8 cellular contexts compared by ENCODE assay signal in the genomic region with DNA sequence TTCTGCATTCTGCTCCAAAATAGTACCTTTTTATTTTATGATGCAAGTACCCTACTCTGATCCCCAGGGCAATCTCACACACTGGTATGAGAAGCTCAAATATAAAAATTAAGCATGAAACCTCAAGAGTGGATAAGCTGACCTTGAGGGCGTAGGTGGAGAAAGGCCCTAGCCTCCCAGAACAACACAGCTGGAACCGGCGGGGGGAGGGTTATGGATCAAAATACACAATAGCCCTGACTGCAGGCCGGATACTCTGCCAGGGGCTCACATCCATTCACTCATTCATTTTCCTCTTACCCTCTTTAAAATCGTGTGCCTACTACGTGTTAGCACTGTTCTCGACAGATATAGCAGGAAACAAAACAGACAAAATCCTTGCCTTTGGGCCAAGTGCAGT. TPM values are rescaled to one million over a fixed set of nuclear protein-coding genes. Genes with fewer than 3 reads are reported as not detected.
DNase-seq lines count a peak whose midpoint lies in the region; ATAC-seq and TF ChIP-seq lines count a peak whose summit lies in the region.

No MANE protein-coding gene starts in this region.

- no peak for TF ChIP-seq CTCF in heart right ventricle (IDR thresholded peaks at IDR 0.05)
- TF ChIP-seq CTCF in smooth muscle cell (IDR thresholded peaks at IDR 0.05; ENCODE audit: borderline replicate concordance, insufficient read depth, poor library complexity, severe bottlenecking), result no peak
- TF ChIP-seq CTCF in natural killer cell (IDR thresholded peaks at IDR 0.05), result no peak

- H2AFZ ChIP-seq in smooth muscle cell (ENCODE audit: low read depth), result no peak overlapping the region

- DNase-seq in HCEC 1CT (peak; percentile 26), heart right ventricle (peak in 1 of 2 donors; percentile 77), smooth muscle cell (lab: John Stamatoyannopoulos, UW; ENCODE audit: unreplicated experiment) (no peak), kidney glomerular epithelial cell (lab: John Stamatoyannopoulos, UW) (no peak), natural killer cell (no peak)
- DNase-seq in activated CD4-positive, alpha-beta memory T cell treated with anti-CD3 and anti-CD28 coated beads, Interleukin-2, amount 10 ng/mL, durations not matched to agents 7 days and 5 days, result no peak
- no peak for DNase-seq in stimulated activated naive CD4-positive, alpha-beta T cell treated with Interleukin-2 at 50 U/mL for 16 hours (lab: John Stamatoyannopoulos, UW)
- no peak for DNase-seq in T-helper 2 cell treated with Interferon-gamma antibody and Interleukin-4, amounts not matched to agents 5 μg/mL and 100 μg/mL, for 36 hours (ENCODE audit: low spot score)

- H3K27ac ChIP-seq in heart right ventricle (peak overlapping the region in 9 of 10 donors; percentile 17 to 92 (median 87)), smooth muscle cell (ENCODE audit: low read depth) (peak overlapping the region; percentile 94)

- H3K27me3 ChIP-seq in heart right ventricle, result no peaks in the 10 kb centered on the region
- H3K27me3 ChIP-seq in smooth muscle cell (ENCODE audit: low read depth), result no peaks in the 10 kb centered on the region

- H3K4me3 Mint-ChIP-seq in activated CD4-positive, alpha-beta memory T cell treated with anti-CD3 and anti-CD28 coated beads, Interleukin-2, amount 10 ng/mL, durations not matched to agents 7 days and 5 days, result no peak overlapping the region
- H3K4me3 Mint-ChIP-seq in T-helper 2 cell treated with Interferon-gamma antibody and Interleukin-4, amounts not matched to agents 5 μg/mL and 100 μg/mL, for 36 hours, result no peak overlapping the region
- no peak overlapping the region for H3K4me3 Mint-ChIP-seq in natural killer cell

- H3K9me3 ChIP-seq in heart right ventricle (no peaks in the 10 kb centered on the region), smooth muscle cell (replicated peaks; ENCODE audit: low read depth) (no peaks in the 10 kb centered on the region)

- H3K4me2 ChIP-seq in smooth muscle cell, result peak overlapping the region; percentile 67

- peaks cover 63 to 100% (median 91%) of the 10 kb centered on the region in 9 donors for H3K4me1 ChIP-seq in heart right ventricle
- peaks cover 93% of the 10 kb centered on the region for H3K4me1 ChIP-seq in smooth muscle cell (ENCODE audit: low read depth)

- H3K27me3 Mint-ChIP-seq in activated CD4-positive, alpha-beta memory T cell treated with anti-CD3 and anti-CD28 coated beads, Interleukin-2, amount 10 ng/mL, durations not matched to agents 7 days and 5 days, result no peaks in the 10 kb centered on the region
- no peaks in the 10 kb centered on the region for H3K27me3 Mint-ChIP-seq in T-helper 2 cell treated with Interferon-gamma antibody and Interleukin-4, amounts not matched to agents 5 μg/mL and 100 μg/mL, for 36 hours (ENCODE audit: low read depth)
- no peaks in the 10 kb centered on the region for H3K27me3 Mint-ChIP-seq in natural killer cell (ENCODE audit: low read depth in 2 of 2)

- H3K4me1 Mint-ChIP-seq in activated CD4-positive, alpha-beta memory T cell treated with anti-CD3 and anti-CD28 coated beads, Interleukin-2, amount 10 ng/mL, durations not matched to agents 7 days and 5 days, result peaks cover 58% of the 10 kb centered on the region
- H3K4me1 Mint-ChIP-seq in T-helper 2 cell treated with Interferon-gamma antibody and Interleukin-4, amounts not matched to agents 5 μg/mL and 100 μg/mL, for 36 hours (ENCODE audit: low read depth), result peaks cover 33% of the 10 kb centered on the region
- peaks cover 35 to 73% of the 10 kb centered on the region in 2 donors for H3K4me1 Mint-ChIP-seq in natural killer cell

- WGBS in heart right ventricle, 2 donors, result 21 to 46% methylated on average over 7 of the region's 7 CpGs
- 29% methylated on average over 7 of the region's 7 CpGs for WGBS in smooth muscle cell (ENCODE audit: low lambda C conversion rate)

- CTCF ChIA-PET in activated CD4-positive, alpha-beta memory T cell treated with anti-CD3 and anti-CD28 coated beads, Interleukin-2, amount 10 ng/mL, durations not matched to agents 7 days and 5 days (lab: Charles Lee), result interaction anchor here (1.2 to 4.7 kb wide), 4 partner anchors 12 to 68 kb away, joined by 3 to 24 read pairs (median 8); no protein-coding TSS in a partner anchor

- H3K4me3 ChIP-seq in heart right ventricle, result no peak overlapping the region
- no peak overlapping the region for H3K4me3 ChIP-seq in smooth muscle cell

- H3K36me3 Mint-ChIP-seq in activated CD4-positive, alpha-beta memory T cell treated with anti-CD3 and anti-CD28 coated beads, Interleukin-2, amount 10 ng/mL, durations not matched to agents 7 days and 5 days (ENCODE audit: low read depth), result peaks cover 8% of the 10 kb centered on the region
- peaks cover 1% of the 10 kb centered on the region for H3K36me3 Mint-ChIP-seq in T-helper 2 cell treated with Interferon-gamma antibody and Interleukin-4, amounts not matched to agents 5 μg/mL and 100 μg/mL, for 36 hours (ENCODE audit: low read depth)
- no peaks in the 10 kb centered on the region for H3K36me3 Mint-ChIP-seq in natural killer cell

- peaks cover 71% of the 10 kb centered on the region for H3F3A ChIP-seq in smooth muscle cell (ENCODE audit: low read depth)

- H3K9me3 Mint-ChIP-seq in activated CD4-positive, alpha-beta memory T cell treated with anti-CD3 and anti-CD28 coated beads, Interleukin-2, amount 10 ng/mL, durations not matched to agents 7 days and 5 days, result no peaks in the 10 kb centered on the region
- H3K9me3 Mint-ChIP-seq in T-helper 2 cell treated with Interferon-gamma antibody and Interleukin-4, amounts not matched to agents 5 μg/mL and 100 μg/mL, for 36 hours, result no peaks in the 10 kb centered on the region
- no peaks in the 10 kb centered on the region for H3K9me3 Mint-ChIP-seq in natural killer cell

- no peak overlapping the region for H3K9ac ChIP-seq in smooth muscle cell (ENCODE audit: low read depth)

- H3K36me3 ChIP-seq in heart right ventricle (no peaks in the 10 kb centered on the region), smooth muscle cell (ENCODE audit: low read depth) (no peaks in the 10 kb centered on the region)

- peak overlapping the region; percentile 40 for H3K27ac Mint-ChIP-seq in activated CD4-positive, alpha-beta memory T cell treated with anti-CD3 and anti-CD28 coated beads, Interleukin-2, amount 10 ng/mL, durations not matched to agents 7 days and 5 days
- no peak overlapping the region for H3K27ac Mint-ChIP-seq in T-helper 2 cell treated with Interferon-gamma antibody and Interleukin-4, amounts not matched to agents 5 μg/mL and 100 μg/mL, for 36 hours
- peak overlapping the region in 1 of 2 donors; percentile 64 for H3K27ac Mint-ChIP-seq in natural killer cell

- peaks cover 52% of the 10 kb centered on the region for H3K79me2 ChIP-seq in smooth muscle cell (ENCODE audit: low read depth)

- ATAC-seq in heart right ventricle (peak in 1 of 8 donors; percentile 20), natural killer cell (no peak)

- no peaks in the 10 kb centered on the region for H4K20me1 ChIP-seq in smooth muscle cell (ENCODE audit: low read depth)

- POLR2A ChIA-PET in activated CD4-positive, alpha-beta memory T cell treated with anti-CD3 and anti-CD28 coated beads, Interleukin-2, amount 10 ng/mL, durations not matched to agents 7 days and 5 days (lab: Charles Lee), result interaction anchor here (0.7 to 6.1 kb wide), 4 partner anchors 11 to 30 kb away, joined by 3 to 76 read pairs (median 16); a partner anchor contains a TSS

- intact Hi-C loops in heart right ventricle (cut with DNase I) (no loop called here), natural killer cell (cut with micrococcal nuclease) (no loop called here)

RNA-seq across cellular contexts. Expression of a gene that starts 32.8 kb away (rescaled TPM):
- total RNA-seq in activated CD4-positive, alpha-beta memory T cell treated with anti-CD3 and anti-CD28 coated beads, Interleukin-2, amount 10 ng/mL, durations not matched to agents 7 days and 5 days, result 10 to 100 TPM; 85.3 to 87.9 TPM
- total RNA-seq in heart right ventricle (10 to 100 TPM; 30.6 to 81.8 (median 53.1) TPM), smooth muscle cell (63.8 and 129 TPM in 2 replicates), natural killer cell (10 to 100 TPM; 47.2 to 70.1 (median 50.7) TPM)
- polyA plus RNA-seq in heart right ventricle (10 to 100 TPM; 41.4 to 44.7 TPM), smooth muscle cell (101 and 108 TPM in 2 replicates)
